ENCODE assay signal across 11 cellular contexts in the genomic region with DNA sequence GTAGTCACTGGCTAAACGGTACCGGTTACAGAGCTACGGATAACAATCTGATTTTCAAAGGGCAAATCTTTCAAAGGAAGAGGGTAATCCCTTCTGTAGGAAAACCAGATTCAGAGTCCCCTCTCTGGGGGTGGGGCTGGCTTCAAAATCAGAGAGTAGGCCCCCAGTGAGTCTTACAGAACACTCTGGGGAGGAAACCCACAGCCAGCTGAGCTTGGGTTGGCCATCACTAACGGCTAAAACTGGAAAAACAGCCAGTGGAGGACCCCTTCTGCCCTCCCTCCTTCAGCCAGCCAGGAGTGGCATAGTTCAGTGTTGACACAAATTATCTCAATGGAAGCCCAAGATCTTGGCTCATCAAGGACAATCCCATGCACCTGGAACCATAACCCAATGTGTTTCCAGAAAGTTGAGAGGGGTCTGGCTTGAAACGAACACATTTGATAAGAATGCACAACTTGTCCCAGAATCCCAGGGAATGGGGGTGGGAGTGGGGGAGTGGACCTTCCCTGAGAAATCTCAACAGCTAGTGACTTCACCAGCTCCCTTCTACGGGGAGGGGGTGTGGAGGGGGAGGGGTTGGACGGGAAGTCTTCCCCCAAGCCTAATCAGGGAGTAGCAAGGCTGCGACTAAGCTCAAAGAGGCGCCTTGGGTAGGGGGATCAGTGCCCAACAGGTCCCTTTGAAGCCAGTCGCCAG. TPM values are rescaled to one million over a fixed set of nuclear protein-coding genes. Genes with fewer than 3 reads are reported as not detected.
DNase-seq lines count a peak whose midpoint lies in the region; ATAC-seq and TF ChIP-seq lines count a peak whose summit lies in the region.
"Had no signal": no experiment of that assay in that cellular context is flagged by ENCODE, and none has a peak within 500 bp of the region (broad histone marks: within the 10 kb centered on the region; RNA-seq: fewer than 3 reads in every experiment).

No MANE protein-coding gene starts in this region.

- H3K4me3 Mint-ChIP-seq in GM23338 (peak overlapping the region; percentile 78), chondrocyte (ENCODE audit: unreplicated experiment) (peak overlapping the region; percentile 78)

- peaks cover 11% of the 10 kb centered on the region for H3K27me3 ChIP-seq in GM23338 (ENCODE audit: insufficient read depth)
- peaks cover 2% of the 10 kb centered on the region for H3K27me3 ChIP-seq in layer of hippocampus (ENCODE audit: control insufficient read depth, insufficient read depth, low read length)
- H3K27me3 ChIP-seq in smooth muscle cell (ENCODE audit: low read depth), result no peaks in the 10 kb centered on the region

- peak overlapping the region; percentile 99 for H2AFZ ChIP-seq in GM23338
- H2AFZ ChIP-seq in smooth muscle cell (ENCODE audit: low read depth), result no peak overlapping the region

- no peak overlapping the region for H3K27ac Mint-ChIP-seq in GM23338
- peak overlapping the region; percentile 77 for H3K27ac Mint-ChIP-seq in chondrocyte (ENCODE audit: unreplicated experiment)
- H3K27ac Mint-ChIP-seq: CD4-positive, alpha-beta memory T cell had no signal

- H3K36me3 ChIP-seq in GM23338 (ENCODE audit: insufficient read depth) (no peaks in the 10 kb centered on the region), smooth muscle cell (ENCODE audit: low read depth) (no peaks in the 10 kb centered on the region)

- H3K9ac ChIP-seq in smooth muscle cell (ENCODE audit: low read depth), result no peak overlapping the region

- H3K79me2 ChIP-seq in GM23338 (replicated peaks; ENCODE audit: insufficient read depth) (no peaks in the 10 kb centered on the region), smooth muscle cell (ENCODE audit: low read depth) (peaks cover 4% of the 10 kb centered on the region)

- H3K4me3 ChIP-seq in GM23338 (peak overlapping the region; percentile 73), smooth muscle cell (peak overlapping the region; percentile 45)

- peaks cover 15% of the 10 kb centered on the region for H3K27me3 Mint-ChIP-seq in GM23338 (ENCODE audit: insufficient read depth, low read depth, poor library complexity)
- no peaks in the 10 kb centered on the region for H3K27me3 Mint-ChIP-seq in chondrocyte (ENCODE audit: low read depth)

- 5% methylated on average over 9 of the region's 10 CpGs for WGBS in smooth muscle cell (ENCODE audit: low lambda C conversion rate)

- H3K4me1 Mint-ChIP-seq in GM23338 (peaks cover 21% of the 10 kb centered on the region), chondrocyte (ENCODE audit: low read depth) (peaks cover 75% of the 10 kb centered on the region)

- H3K9me3 Mint-ChIP-seq in GM23338 (no peaks in the 10 kb centered on the region), chondrocyte (ENCODE audit: low read depth) (no peaks in the 10 kb centered on the region)
- H3K9me3 Mint-ChIP-seq: CD4-positive, alpha-beta memory T cell had no signal

- TF ChIP-seq CTCF in GM23338 (conservative IDR thresholded peaks at IDR 0.05; ENCODE audit: low read depth in 2 of 2), result no peak
- no peak for TF ChIP-seq CTCF in chondrocyte (IDR thresholded peaks at IDR 0.05)
- TF ChIP-seq CTCF in smooth muscle cell (IDR thresholded peaks at IDR 0.05; ENCODE audit: borderline replicate concordance, insufficient read depth, poor library complexity, severe bottlenecking), result no peak

- no peaks in the 10 kb centered on the region for H3K9me3 ChIP-seq in smooth muscle cell (replicated peaks; ENCODE audit: low read depth)

- no peak overlapping the region for H3K27ac ChIP-seq in GM23338 (ENCODE audit: low read depth)
- H3K27ac ChIP-seq in layer of hippocampus (ENCODE audit: low read depth, low read length), result peak overlapping the region; percentile 84
- peak overlapping the region; percentile 34 for H3K27ac ChIP-seq in smooth muscle cell (ENCODE audit: low read depth)

- H3K4me2 ChIP-seq in GM23338 (peak overlapping the region; percentile 93), smooth muscle cell (peak overlapping the region; percentile 83)

- H3K9me2 ChIP-seq in GM23338 (ENCODE audit: insufficient read depth), result no peaks in the 10 kb centered on the region

- no peaks in the 10 kb centered on the region; the same call in 2 of the 3 replicates for H3K36me3 Mint-ChIP-seq in GM23338 (ENCODE audit: low read depth)
- H3K36me3 Mint-ChIP-seq in chondrocyte (ENCODE audit: low read depth), result no peaks in the 10 kb centered on the region
- H3K36me3 Mint-ChIP-seq: CD4-positive, alpha-beta memory T cell had no signal

- peak; percentile 52 for ATAC-seq in GM23338
- no peak for ATAC-seq in GM18498 (IDR thresholded peaks at IDR 0.05; ENCODE audit: unreplicated experiment)

- H4K20me1 ChIP-seq in GM23338 (replicated peaks; ENCODE audit: insufficient read depth) (0 out of 2 replicates have a peak, but pooled peaks cover 3% of the 10 kb centered on the region), smooth muscle cell (ENCODE audit: low read depth) (peaks cover 4% of the 10 kb centered on the region)

- DNase-seq in GM23338 (ENCODE audit: low spot score) (peak; percentile 35), chondrocyte (ENCODE audit: low spot score) (no peak), smooth muscle cell (lab: John Stamatoyannopoulos, UW; ENCODE audit: unreplicated experiment) (no peak), SKM-1 (lab: John Stamatoyannopoulos, UW; ENCODE audit: unreplicated experiment) (no peak), NCI-H128 (lab: John Stamatoyannopoulos, UW; ENCODE audit: unreplicated experiment) (no peak), NCI-H2171 (lab: John Stamatoyannopoulos, UW) (no peak)
- DNase-seq: CD4-positive, alpha-beta memory T cell; erythroblast; NCI-H1105 had no signal

- H3K4me1 ChIP-seq in GM23338 (ENCODE audit: insufficient read depth) (peaks cover 25% of the 10 kb centered on the region), smooth muscle cell (ENCODE audit: low read depth) (peaks cover 27% of the 10 kb centered on the region)

- H3F3A ChIP-seq in GM23338 (replicated peaks; ENCODE audit: low read depth) (peaks cover 5% of the 10 kb centered on the region; the same call in 1 of the 2 replicates), smooth muscle cell (ENCODE audit: low read depth) (peaks cover 9% of the 10 kb centered on the region)

TF ChIP-seq in GM23338, 12 proteins besides CTCF, POLR2A, EP300 and RAD21 (continues in another document):
- TF ChIP-seq, protein P1, sequence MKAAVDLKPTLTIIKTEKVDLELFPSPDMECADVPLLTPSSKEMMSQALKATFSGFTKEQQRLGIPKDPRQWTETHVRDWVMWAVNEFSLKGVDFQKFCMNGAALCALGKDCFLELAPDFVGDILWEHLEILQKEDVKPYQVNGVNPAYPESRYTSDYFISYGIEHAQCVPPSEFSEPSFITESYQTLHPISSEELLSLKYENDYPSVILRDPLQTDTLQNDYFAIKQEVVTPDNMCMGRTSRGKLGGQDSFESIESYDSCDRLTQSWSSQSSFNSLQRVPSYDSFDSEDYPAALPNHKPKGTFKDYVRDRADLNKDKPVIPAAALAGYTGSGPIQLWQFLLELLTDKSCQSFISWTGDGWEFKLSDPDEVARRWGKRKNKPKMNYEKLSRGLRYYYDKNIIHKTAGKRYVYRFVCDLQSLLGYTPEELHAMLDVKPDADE (IDR thresholded peaks at IDR 0.05), result no peak
- TF ChIP-seq, protein P2, sequence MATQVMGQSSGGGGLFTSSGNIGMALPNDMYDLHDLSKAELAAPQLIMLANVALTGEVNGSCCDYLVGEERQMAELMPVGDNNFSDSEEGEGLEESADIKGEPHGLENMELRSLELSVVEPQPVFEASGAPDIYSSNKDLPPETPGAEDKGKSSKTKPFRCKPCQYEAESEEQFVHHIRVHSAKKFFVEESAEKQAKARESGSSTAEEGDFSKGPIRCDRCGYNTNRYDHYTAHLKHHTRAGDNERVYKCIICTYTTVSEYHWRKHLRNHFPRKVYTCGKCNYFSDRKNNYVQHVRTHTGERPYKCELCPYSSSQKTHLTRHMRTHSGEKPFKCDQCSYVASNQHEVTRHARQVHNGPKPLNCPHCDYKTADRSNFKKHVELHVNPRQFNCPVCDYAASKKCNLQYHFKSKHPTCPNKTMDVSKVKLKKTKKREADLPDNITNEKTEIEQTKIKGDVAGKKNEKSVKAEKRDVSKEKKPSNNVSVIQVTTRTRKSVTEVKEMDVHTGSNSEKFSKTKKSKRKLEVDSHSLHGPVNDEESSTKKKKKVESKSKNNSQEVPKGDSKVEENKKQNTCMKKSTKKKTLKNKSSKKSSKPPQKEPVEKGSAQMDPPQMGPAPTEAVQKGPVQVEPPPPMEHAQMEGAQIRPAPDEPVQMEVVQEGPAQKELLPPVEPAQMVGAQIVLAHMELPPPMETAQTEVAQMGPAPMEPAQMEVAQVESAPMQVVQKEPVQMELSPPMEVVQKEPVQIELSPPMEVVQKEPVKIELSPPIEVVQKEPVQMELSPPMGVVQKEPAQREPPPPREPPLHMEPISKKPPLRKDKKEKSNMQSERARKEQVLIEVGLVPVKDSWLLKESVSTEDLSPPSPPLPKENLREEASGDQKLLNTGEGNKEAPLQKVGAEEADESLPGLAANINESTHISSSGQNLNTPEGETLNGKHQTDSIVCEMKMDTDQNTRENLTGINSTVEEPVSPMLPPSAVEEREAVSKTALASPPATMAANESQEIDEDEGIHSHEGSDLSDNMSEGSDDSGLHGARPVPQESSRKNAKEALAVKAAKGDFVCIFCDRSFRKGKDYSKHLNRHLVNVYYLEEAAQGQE (IDR thresholded peaks at IDR 0.05; ENCODE audit: unreplicated experiment), result no peak

RNA-seq across cellular contexts. Expression of a gene that starts 1.0 kb away (rescaled TPM):
- total RNA-seq in GM23338 (2014; rRNA removed; shearing (Covaris generic)), result 20.1 and 27.7 TPM in 2 replicates
- polyA plus RNA-seq in GM23338 (2016; fragmentation: Nextera tagmentation; extraction: Ambion mirVana) (4.5 and 5.4 TPM in 2 replicates), smooth muscle cell (14.6 and 15.0 TPM in 2 replicates)
- total RNA-seq in chondrocyte (1.7 to 13.1 TPM (median 12.7 TPM) in 3 replicates), smooth muscle cell (8.7 and 11.8 TPM in 2 replicates)
- total RNA-seq: CD4-positive, alpha-beta memory T cell had no signal
- polyA plus RNA-seq: CD4-positive, alpha-beta memory T cell had no signal

RNA-seq across cellular contexts. Expression of a gene that starts 9.8 kb away (rescaled TPM):
- total RNA-seq in GM23338 (2014; rRNA removed; shearing (Covaris generic)), result not detected in 2 replicates
- polyA plus RNA-seq in GM23338 (2016; fragmentation: Nextera tagmentation; extraction: Ambion mirVana) (0.09 TPM in 1 of 2 replicates, not detected in the other), smooth muscle cell (0.11 and 0.66 TPM in 2 replicates)
- total RNA-seq in chondrocyte (not detected in 3 replicates), smooth muscle cell (not detected in 2 replicates)
- total RNA-seq: CD4-positive, alpha-beta memory T cell had no signal
- polyA plus RNA-seq: CD4-positive, alpha-beta memory T cell had no signal

RNA-seq across cellular contexts. Expression of a gene that starts 21.6 kb away (rescaled TPM):
- not detected in 2 replicates for total RNA-seq in GM23338 (2014; rRNA removed; shearing (Covaris generic))
- not detected in 2 replicates for polyA plus RNA-seq in GM23338 (2016; fragmentation: Nextera tagmentation; extraction: Ambion mirVana)
- total RNA-seq in chondrocyte, result not detected in 3 replicates
- total RNA-seq in smooth muscle cell, result not detected in 2 replicates
- polyA plus RNA-seq in smooth muscle cell, result not detected in 2 replicates
- total RNA-seq: CD4-positive, alpha-beta memory T cell had no signal
- polyA plus RNA-seq: CD4-positive, alpha-beta memory T cell had no signal

RNA-seq across cellular contexts. Expression of a gene that starts 37.3 kb away (rescaled TPM):
- total RNA-seq in GM23338 (2014; rRNA removed; shearing (Covaris generic)), result 25.3 and 36.0 TPM in 2 replicates
- polyA plus RNA-seq in GM23338 (2016; fragmentation: Nextera tagmentation; extraction: Ambion mirVana) (18.9 and 19.0 TPM in 2 replicates), smooth muscle cell (11.3 and 15.5 TPM in 2 replicates)
- total RNA-seq in chondrocyte (10.7 to 13.4 TPM (median 13.3 TPM) in 3 replicates), smooth muscle cell (16.8 and 19.9 TPM in 2 replicates)

RNA-seq across cellular contexts. Expression of a gene that starts 48.2 kb away (rescaled TPM):
- total RNA-seq in GM23338 (2014; rRNA removed; shearing (Covaris generic)), result 1.4 and 1.5 TPM in 2 replicates
- 0.47 and 0.53 TPM in 2 replicates for polyA plus RNA-seq in GM23338 (2016; fragmentation: Nextera tagmentation; extraction: Ambion mirVana)
- 2.3 to 4.8 TPM (median 2.5 TPM) in 3 replicates for total RNA-seq in chondrocyte
- total RNA-seq in smooth muscle cell, result 0.90 and 1.0 TPM in 2 replicates
- 1.2 and 3.1 TPM in 2 replicates for polyA plus RNA-seq in smooth muscle cell
